In genomic region chr1:3320246-3321152, GRCh38 we compare ENCODE assay signal across 1 cellular context.
TF ChIP-seq lines count a peak whose summit lies in the region.

No MANE protein-coding gene starts in this region.

TF ChIP-seq in HepG2, 621 proteins besides CTCF, POLR2A, EP300 and RAD21 (continued from another document and continues in another):
- TF ChIP-seq, protein P1, sequence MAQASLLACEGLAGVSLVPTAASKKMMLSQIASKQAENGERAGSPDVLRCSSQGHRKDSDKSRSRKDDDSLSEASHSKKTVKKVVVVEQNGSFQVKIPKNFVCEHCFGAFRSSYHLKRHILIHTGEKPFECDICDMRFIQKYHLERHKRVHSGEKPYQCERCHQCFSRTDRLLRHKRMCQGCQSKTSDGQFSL (CRISPR knock-in tag; IDR thresholded peaks at IDR 0.05): peak; percentile 88
- TF ChIP-seq, protein P2, sequence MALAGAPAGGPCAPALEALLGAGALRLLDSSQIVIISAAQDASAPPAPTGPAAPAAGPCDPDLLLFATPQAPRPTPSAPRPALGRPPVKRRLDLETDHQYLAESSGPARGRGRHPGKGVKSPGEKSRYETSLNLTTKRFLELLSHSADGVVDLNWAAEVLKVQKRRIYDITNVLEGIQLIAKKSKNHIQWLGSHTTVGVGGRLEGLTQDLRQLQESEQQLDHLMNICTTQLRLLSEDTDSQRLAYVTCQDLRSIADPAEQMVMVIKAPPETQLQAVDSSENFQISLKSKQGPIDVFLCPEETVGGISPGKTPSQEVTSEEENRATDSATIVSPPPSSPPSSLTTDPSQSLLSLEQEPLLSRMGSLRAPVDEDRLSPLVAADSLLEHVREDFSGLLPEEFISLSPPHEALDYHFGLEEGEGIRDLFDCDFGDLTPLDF (CRISPR knock-in tag; IDR thresholded peaks at IDR 0.05): no peak
- TF ChIP-seq, protein P3, sequence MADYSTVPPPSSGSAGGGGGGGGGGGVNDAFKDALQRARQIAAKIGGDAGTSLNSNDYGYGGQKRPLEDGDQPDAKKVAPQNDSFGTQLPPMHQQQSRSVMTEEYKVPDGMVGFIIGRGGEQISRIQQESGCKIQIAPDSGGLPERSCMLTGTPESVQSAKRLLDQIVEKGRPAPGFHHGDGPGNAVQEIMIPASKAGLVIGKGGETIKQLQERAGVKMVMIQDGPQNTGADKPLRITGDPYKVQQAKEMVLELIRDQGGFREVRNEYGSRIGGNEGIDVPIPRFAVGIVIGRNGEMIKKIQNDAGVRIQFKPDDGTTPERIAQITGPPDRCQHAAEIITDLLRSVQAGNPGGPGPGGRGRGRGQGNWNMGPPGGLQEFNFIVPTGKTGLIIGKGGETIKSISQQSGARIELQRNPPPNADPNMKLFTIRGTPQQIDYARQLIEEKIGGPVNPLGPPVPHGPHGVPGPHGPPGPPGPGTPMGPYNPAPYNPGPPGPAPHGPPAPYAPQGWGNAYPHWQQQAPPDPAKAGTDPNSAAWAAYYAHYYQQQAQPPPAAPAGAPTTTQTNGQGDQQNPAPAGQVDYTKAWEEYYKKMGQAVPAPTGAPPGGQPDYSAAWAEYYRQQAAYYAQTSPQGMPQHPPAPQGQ (CRISPR knock-in tag; IDR thresholded peaks at IDR 0.05; ENCODE audit: borderline replicate concordance): peak; percentile 81; the same call in 1 of the 2 replicates
- TF ChIP-seq, protein P4, sequence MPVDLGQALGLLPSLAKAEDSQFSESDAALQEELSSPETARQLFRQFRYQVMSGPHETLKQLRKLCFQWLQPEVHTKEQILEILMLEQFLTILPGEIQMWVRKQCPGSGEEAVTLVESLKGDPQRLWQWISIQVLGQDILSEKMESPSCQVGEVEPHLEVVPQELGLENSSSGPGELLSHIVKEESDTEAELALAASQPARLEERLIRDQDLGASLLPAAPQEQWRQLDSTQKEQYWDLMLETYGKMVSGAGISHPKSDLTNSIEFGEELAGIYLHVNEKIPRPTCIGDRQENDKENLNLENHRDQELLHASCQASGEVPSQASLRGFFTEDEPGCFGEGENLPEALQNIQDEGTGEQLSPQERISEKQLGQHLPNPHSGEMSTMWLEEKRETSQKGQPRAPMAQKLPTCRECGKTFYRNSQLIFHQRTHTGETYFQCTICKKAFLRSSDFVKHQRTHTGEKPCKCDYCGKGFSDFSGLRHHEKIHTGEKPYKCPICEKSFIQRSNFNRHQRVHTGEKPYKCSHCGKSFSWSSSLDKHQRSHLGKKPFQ (CRISPR knock-in tag; IDR thresholded peaks at IDR 0.05; ENCODE audit: insufficient replicate concordance): peak; percentile 97
- peak; percentile 68 for TF ChIP-seq CBX1 (IDR thresholded peaks at IDR 0.05; ENCODE audit: low read depth)
- TF ChIP-seq PRDM10 (CRISPR knock-in tag; IDR thresholded peaks at IDR 0.05; ENCODE audit: low read depth): peak; percentile 80; the same call in 1 of the 2 replicates
- TF ChIP-seq, protein P5, sequence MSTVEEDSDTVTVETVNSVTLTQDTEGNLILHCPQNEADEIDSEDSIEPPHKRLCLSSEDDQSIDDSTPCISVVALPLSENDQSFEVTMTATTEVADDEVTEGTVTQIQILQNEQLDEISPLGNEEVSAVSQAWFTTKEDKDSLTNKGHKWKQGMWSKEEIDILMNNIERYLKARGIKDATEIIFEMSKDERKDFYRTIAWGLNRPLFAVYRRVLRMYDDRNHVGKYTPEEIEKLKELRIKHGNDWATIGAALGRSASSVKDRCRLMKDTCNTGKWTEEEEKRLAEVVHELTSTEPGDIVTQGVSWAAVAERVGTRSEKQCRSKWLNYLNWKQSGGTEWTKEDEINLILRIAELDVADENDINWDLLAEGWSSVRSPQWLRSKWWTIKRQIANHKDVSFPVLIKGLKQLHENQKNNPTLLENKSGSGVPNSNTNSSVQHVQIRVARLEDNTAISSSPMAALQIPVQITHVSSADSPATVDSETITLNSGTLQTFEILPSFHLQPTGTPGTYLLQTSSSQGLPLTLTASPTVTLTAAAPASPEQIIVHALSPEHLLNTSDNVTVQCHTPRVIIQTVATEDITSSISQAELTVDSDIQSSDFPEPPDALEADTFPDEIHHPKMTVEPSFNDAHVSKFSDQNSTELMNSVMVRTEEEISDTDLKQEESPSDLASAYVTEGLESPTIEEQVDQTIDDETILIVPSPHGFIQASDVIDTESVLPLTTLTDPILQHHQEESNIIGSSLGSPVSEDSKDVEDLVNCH (CRISPR knock-in tag; IDR thresholded peaks at IDR 0.05): no peak
- no peak for TF ChIP-seq ZNF781 (CRISPR knock-in tag; IDR thresholded peaks at IDR 0.05; ENCODE audit: borderline replicate concordance, not compliant biosample characterization)
- TF ChIP-seq ZNF138 (CRISPR knock-in tag; IDR thresholded peaks at IDR 0.05; ENCODE audit: low read depth): 0 out of 2 replicates have a peak, but pooled peaks have one; percentile 60
- TF ChIP-seq ZNF816 (CRISPR knock-in tag; IDR thresholded peaks at IDR 0.05; ENCODE audit: borderline replicate concordance): peak; percentile 85
- peak; percentile 89 for TF ChIP-seq TMF1 (CRISPR knock-in tag; IDR thresholded peaks at IDR 0.05; ENCODE audit: low read depth)
- TF ChIP-seq CENPT (CRISPR knock-in tag; IDR thresholded peaks at IDR 0.05; ENCODE audit: low read depth): no peak
- TF ChIP-seq ZNF644 (CRISPR knock-in tag; IDR thresholded peaks at IDR 0.05; ENCODE audit: low read depth): peak; percentile 17; the same call in 1 of the 2 replicates
- peak; percentile 92 for TF ChIP-seq ZNF563 (CRISPR knock-in tag; IDR thresholded peaks at IDR 0.05)
- TF ChIP-seq XRCC5 (optimal IDR thresholded peaks at IDR 0.05; ENCODE audit: low read length): peak; percentile 84
- TF ChIP-seq ZNF616 (CRISPR knock-in tag; IDR thresholded peaks at IDR 0.05; ENCODE audit: low read depth): 0 out of 2 replicates have a peak, but pooled peaks have one; percentile 71
- no peak for TF ChIP-seq FOXK2 (IDR thresholded peaks at IDR 0.05)
- peak; percentile 88; the same call in 1 of the 2 replicates for TF ChIP-seq AHDC1 (CRISPR knock-in tag; IDR thresholded peaks at IDR 0.05; ENCODE audit: borderline replicate concordance)
- TF ChIP-seq, protein P6, sequence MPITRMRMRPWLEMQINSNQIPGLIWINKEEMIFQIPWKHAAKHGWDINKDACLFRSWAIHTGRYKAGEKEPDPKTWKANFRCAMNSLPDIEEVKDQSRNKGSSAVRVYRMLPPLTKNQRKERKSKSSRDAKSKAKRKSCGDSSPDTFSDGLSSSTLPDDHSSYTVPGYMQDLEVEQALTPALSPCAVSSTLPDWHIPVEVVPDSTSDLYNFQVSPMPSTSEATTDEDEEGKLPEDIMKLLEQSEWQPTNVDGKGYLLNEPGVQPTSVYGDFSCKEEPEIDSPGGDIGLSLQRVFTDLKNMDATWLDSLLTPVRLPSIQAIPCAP (CRISPR knock-in tag; IDR thresholded peaks at IDR 0.05; ENCODE audit: low read depth): no peak; the same call in 1 of the 2 replicates
- TF ChIP-seq ZNF431 (CRISPR knock-in tag; IDR thresholded peaks at IDR 0.05; ENCODE audit: borderline replicate concordance, low read depth): peak; percentile 82
- peak; percentile 93; the same call in 1 of the 2 replicates for TF ChIP-seq NR1H2 (CRISPR knock-in tag; IDR thresholded peaks at IDR 0.05; ENCODE audit: borderline replicate concordance, low read depth)
- TF ChIP-seq TOPORS (CRISPR knock-in tag; IDR thresholded peaks at IDR 0.05): peak; percentile 61
- TF ChIP-seq, protein P7, sequence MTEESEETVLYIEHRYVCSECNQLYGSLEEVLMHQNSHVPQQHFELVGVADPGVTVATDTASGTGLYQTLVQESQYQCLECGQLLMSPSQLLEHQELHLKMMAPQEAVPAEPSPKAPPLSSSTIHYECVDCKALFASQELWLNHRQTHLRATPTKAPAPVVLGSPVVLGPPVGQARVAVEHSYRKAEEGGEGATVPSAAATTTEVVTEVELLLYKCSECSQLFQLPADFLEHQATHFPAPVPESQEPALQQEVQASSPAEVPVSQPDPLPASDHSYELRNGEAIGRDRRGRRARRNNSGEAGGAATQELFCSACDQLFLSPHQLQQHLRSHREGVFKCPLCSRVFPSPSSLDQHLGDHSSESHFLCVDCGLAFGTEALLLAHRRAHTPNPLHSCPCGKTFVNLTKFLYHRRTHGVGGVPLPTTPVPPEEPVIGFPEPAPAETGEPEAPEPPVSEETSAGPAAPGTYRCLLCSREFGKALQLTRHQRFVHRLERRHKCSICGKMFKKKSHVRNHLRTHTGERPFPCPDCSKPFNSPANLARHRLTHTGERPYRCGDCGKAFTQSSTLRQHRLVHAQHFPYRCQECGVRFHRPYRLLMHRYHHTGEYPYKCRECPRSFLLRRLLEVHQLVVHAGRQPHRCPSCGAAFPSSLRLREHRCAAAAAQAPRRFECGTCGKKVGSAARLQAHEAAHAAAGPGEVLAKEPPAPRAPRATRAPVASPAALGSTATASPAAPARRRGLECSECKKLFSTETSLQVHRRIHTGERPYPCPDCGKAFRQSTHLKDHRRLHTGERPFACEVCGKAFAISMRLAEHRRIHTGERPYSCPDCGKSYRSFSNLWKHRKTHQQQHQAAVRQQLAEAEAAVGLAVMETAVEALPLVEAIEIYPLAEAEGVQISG (CRISPR knock-in tag; IDR thresholded peaks at IDR 0.05): peak; percentile 91
- peak; percentile 92 for TF ChIP-seq MYC (CRISPR knock-in tag; IDR thresholded peaks at IDR 0.05; ENCODE audit: borderline replicate concordance)
- TF ChIP-seq ETV6 (CRISPR knock-in tag; conservative IDR thresholded peaks at IDR 0.05): peak; percentile 88; the same call in 1 of the 2 replicates
- TF ChIP-seq ZNF670 (CRISPR knock-in tag; IDR thresholded peaks at IDR 0.05; ENCODE audit: borderline replicate concordance): peak; percentile 81; the same call in 1 of the 2 replicates
- no peak for TF ChIP-seq ZNF672 (CRISPR knock-in tag; IDR thresholded peaks at IDR 0.05)
- peak; percentile 92 for TF ChIP-seq SOX13 (IDR thresholded peaks at IDR 0.05)
- TF ChIP-seq SOX13 (CRISPR knock-in tag; conservative IDR thresholded peaks at IDR 0.05 in 1 of 2, IDR thresholded peaks at IDR 0.05 in 1 of 2): peak in 1 of 2 experiments; percentile 93; a peak in 2 of 4 replicates
- peak; percentile 87 for TF ChIP-seq ZNF253 (CRISPR knock-in tag; IDR thresholded peaks at IDR 0.05; ENCODE audit: borderline replicate concordance)
- TF ChIP-seq ZNF468 (CRISPR knock-in tag; IDR thresholded peaks at IDR 0.05): no peak
- peak; percentile 52; the same call in 1 of the 2 replicates for TF ChIP-seq KLF6 (CRISPR knock-in tag; IDR thresholded peaks at IDR 0.05)
- TF ChIP-seq ZBTB8A (CRISPR knock-in tag; IDR thresholded peaks at IDR 0.05; ENCODE audit: borderline replicate concordance, low read depth): 0 out of 2 replicates have a peak, but pooled peaks have one; percentile 70
- no peak for TF ChIP-seq PLRG1 (conservative IDR thresholded peaks at IDR 0.05)
- peak; percentile 62; the same call in 1 of the 2 replicates for TF ChIP-seq ZNF629 (CRISPR knock-in tag; conservative IDR thresholded peaks at IDR 0.05)
- TF ChIP-seq FOXA1 (IDR thresholded peaks at IDR 0.05): no peak
- TF ChIP-seq FOXA1 (CRISPR knock-in tag; IDR thresholded peaks at IDR 0.05): peak; percentile 53; the same call in 1 of the 2 replicates
